Comparison of ENCODE assay signal across 22 cellular contexts in genomic region chr16:12201863-12202262, GRCh38.
"Had no signal": no experiment of that assay in that cellular context is flagged by ENCODE, and none has a peak within 500 bp of the region (broad histone marks: within the 10 kb centered on the region; RNA-seq: fewer than 3 reads in every experiment).

No MANE protein-coding gene starts in this region.

- H3K27ac ChIP-seq: HL-60, KMS-11, SJSA1, SK-N-MC had no signal

- H3K9me3 ChIP-seq: SJSA1 had no signal

- H3K4me1 ChIP-seq: SJSA1 had no signal

- H3K27me3 ChIP-seq: SJSA1 had no signal

- H3K36me3 ChIP-seq: SJSA1 had no signal

- H3K4me3 ChIP-seq: K562, SJSA1, SK-N-MC had no signal

- DNase-seq: Kasumi-1, MM.1S, NCI-H1092 treated with DMSO at 0.1 percent for 48 hours, NCI-H1436, NCI-H187, NCI-H2029, NCI-H2081 treated with DMSO at 0.1 percent for 48 hours, NCI-H2171, NCI-H226, NCI-H446, NCI-H510A, NCI-H524 treated with DMSO at 0.1 percent for 48 hours, NCI-H69, NCI-H82, Right ventricle myocardium superior, RPMI8226, SIG-M5 had no signal
